ENCODE assay signal across 8 cellular contexts in genomic region chr10:930415-931325, GRCh38. TPM values are rescaled to one million over a fixed set of nuclear protein-coding genes. Genes with fewer than 3 reads are reported as not detected.
DNase-seq lines count a peak whose midpoint lies in the region; ATAC-seq and TF ChIP-seq lines count a peak whose summit lies in the region.

No MANE protein-coding gene starts in this region.

- H3K27me3 Mint-ChIP-seq in natural killer cell treated with Interleukin-12 subunit alpha and Interleukin-12 subunit beta and Interleukin-15 and Interleukin-18, amount 100 ng/mL, for 72 hours, result no peaks in the 10 kb centered on the region

- H3K36me3 ChIP-seq in MM.1S (replicated peaks; ENCODE audit: insufficient read depth, low read length) (peaks cover 4% of the 10 kb centered on the region; the same call in 1 of the 2 replicates), fibroblast of lung (ENCODE audit: control insufficient read depth, insufficient read depth, low read length) (no peaks in the 10 kb centered on the region)

- H2AFZ ChIP-seq in MM.1S (ENCODE audit: low read length), result no peak overlapping the region
- no peak overlapping the region for H2AFZ ChIP-seq in fibroblast of lung (ENCODE audit: low read length)

- no peaks in the 10 kb centered on the region for H3K27me3 ChIP-seq in MM.1S (replicated peaks; ENCODE audit: insufficient read depth, low read length)
- no peaks in the 10 kb centered on the region for H3K27me3 ChIP-seq in fibroblast of lung (ENCODE audit: control insufficient read depth, insufficient read depth, low read length)

- ATAC-seq in natural killer cell treated with Interleukin-12 subunit alpha and Interleukin-12 subunit beta and Interleukin-15 and Interleukin-18, amount 100 ng/mL, for 72 hours, result no peak
- ATAC-seq in GM21515 (IDR thresholded peaks at IDR 0.05; ENCODE audit: unreplicated experiment) (no peak), GM21390 (IDR thresholded peaks at IDR 0.05; ENCODE audit: unreplicated experiment) (no peak)

- H3K9ac ChIP-seq in MM.1S (ENCODE audit: low read length), result peak overlapping the region; percentile 91
- H3K9ac ChIP-seq in fibroblast of lung (ENCODE audit: insufficient read depth, low read length), result peak overlapping the region; percentile 87

- H3K9me2 ChIP-seq in MM.1S (replicated peaks; ENCODE audit: insufficient read depth, low read length), result no peaks in the 10 kb centered on the region

- peak overlapping the region; percentile 87 to 97 for H3K27ac Mint-ChIP-seq in natural killer cell treated with Interleukin-12 subunit alpha and Interleukin-12 subunit beta and Interleukin-15 and Interleukin-18, amount 100 ng/mL, for 72 hours

- peaks cover 6% of the 10 kb centered on the region for H3K36me3 Mint-ChIP-seq in natural killer cell treated with Interleukin-12 subunit alpha and Interleukin-12 subunit beta and Interleukin-15 and Interleukin-18, amount 100 ng/mL, for 72 hours

- H4K20me1 ChIP-seq in MM.1S (ENCODE audit: insufficient read depth, low read length), result peaks cover 46% of the 10 kb centered on the region
- peaks cover 6% of the 10 kb centered on the region for H4K20me1 ChIP-seq in fibroblast of lung (ENCODE audit: control insufficient read depth, extremely low read depth, insufficient read depth, low read length)

- H3K4me2 ChIP-seq in MM.1S (ENCODE audit: low read depth, low read length), result peak overlapping the region; percentile 88
- peak overlapping the region; percentile 52 for H3K4me2 ChIP-seq in fibroblast of lung (ENCODE audit: extremely low read depth, insufficient read depth, low read length)

- H3K9me3 ChIP-seq in MM.1S (replicated peaks; ENCODE audit: insufficient read depth, low read length) (no peaks in the 10 kb centered on the region), fibroblast of lung (ENCODE audit: control insufficient read depth, insufficient read depth, low read depth, low read length) (no peaks in the 10 kb centered on the region)

- H3F3A ChIP-seq in MM.1S (ENCODE audit: insufficient read depth, low read length), result peaks cover 15% of the 10 kb centered on the region

- H3K4me3 Mint-ChIP-seq in natural killer cell treated with Interleukin-12 subunit alpha and Interleukin-12 subunit beta and Interleukin-15 and Interleukin-18, amount 100 ng/mL, for 72 hours, result peak overlapping the region; percentile 95

- H3K4me1 ChIP-seq in MM.1S (ENCODE audit: low read length) (peaks cover 11% of the 10 kb centered on the region), fibroblast of lung (ENCODE audit: control insufficient read depth, extremely low read depth, insufficient read depth, low read length) (no peaks in the 10 kb centered on the region)

- H3K9me3 Mint-ChIP-seq in natural killer cell treated with Interleukin-12 subunit alpha and Interleukin-12 subunit beta and Interleukin-15 and Interleukin-18, amount 100 ng/mL, for 72 hours, result no peaks in the 10 kb centered on the region

- H3K4me3 ChIP-seq in MM.1S (ENCODE audit: low read length), result peak overlapping the region; percentile 94
- peak overlapping the region; percentile 41 to 91 (median 84) for H3K4me3 ChIP-seq in fibroblast of lung (replicated peaks in 1 of 4; ENCODE audit: control extremely low read depth in 1 of 4, insufficient read depth in 1 of 4, low read depth in 3 of 4, low read length in 4 of 4)

- no peak for TF ChIP-seq CTCF in MM.1S (IDR thresholded peaks at IDR 0.05; ENCODE audit: low read length)
- TF ChIP-seq CTCF in fibroblast of lung (conservative IDR thresholded peaks at IDR 0.05 in 1 of 2, IDR thresholded peaks at IDR 0.05 in 1 of 2; ENCODE audit: low read depth in 1 of 2, low read length in 2 of 2), result no peak

- H3K4me1 Mint-ChIP-seq in natural killer cell treated with Interleukin-12 subunit alpha and Interleukin-12 subunit beta and Interleukin-15 and Interleukin-18, amount 100 ng/mL, for 72 hours (ENCODE audit: low read depth in 2 of 2), result peaks cover 29% of the 10 kb centered on the region in 2 donors

- H3K79me2 ChIP-seq in MM.1S (ENCODE audit: low read length), result peaks cover 54% of the 10 kb centered on the region
- peaks cover 54% of the 10 kb centered on the region for H3K79me2 ChIP-seq in fibroblast of lung (ENCODE audit: control insufficient read depth, insufficient read depth, low read length)

- H3K27ac ChIP-seq in MM.1S (ENCODE audit: low read length), result peak overlapping the region; percentile 91
- peak overlapping the region; percentile 91 for H3K27ac ChIP-seq in fibroblast of lung (ENCODE audit: insufficient read depth, low read length)

- DNase-seq in stimulated activated CD4-positive, alpha-beta T cell treated with anti-CD3 and anti-CD28 coated beads, Interleukin-15, amount 100 ng/mL, for 24 hours, result peak; percentile 40
- no peak for DNase-seq in stimulated activated CD4-positive, alpha-beta T cell treated with anti-CD3 and anti-CD28 coated beads, Interleukin-12 subunit alpha, Interleukin-12 subunit beta, amount 100 ng/mL, for 4 hours
- DNase-seq in MM.1S (peak; percentile 55), activated T-cell treated with anti-CD3 and anti-CD28 coated beads for 48 hours (ENCODE audit: low read depth) (peak; percentile 15), fibroblast of lung (ENCODE audit: low read depth in 2 of 2) (peak; percentile 22 to 41)
- peak; percentile 66 for DNase-seq in natural killer cell treated with Interleukin-12 subunit alpha and Interleukin-12 subunit beta and Interleukin-15 and Interleukin-18, amount 100 ng/mL, for 72 hours (ENCODE audit: low spot score)

RNA-seq across cellular contexts. Expression of gene LARP4B, which starts 0.8 kb away (rescaled TPM):
- 19.8 and 25.4 TPM in 2 replicates for total RNA-seq in fibroblast of lung
- 38.6 and 44.3 TPM in 2 replicates for polyA plus RNA-seq in fibroblast of lung
- polyA plus RNA-seq in fibroblast of lung (2012), result 29.7 and 30.0 TPM in 2 replicates
- polyA minus RNA-seq in fibroblast of lung (ENCODE audit: low replicate concordance), result 62.4 and 81.8 TPM in 2 replicates
- total RNA-seq in natural killer cell treated with Interleukin-12 subunit alpha and Interleukin-12 subunit beta and Interleukin-15 and Interleukin-18, amount 100 ng/mL, for 72 hours, result 100 to 1,000 TPM; 130 to 242 TPM

RNA-seq across cellular contexts. Expression of gene GTPBP4, which starts 57.6 kb away (rescaled TPM):
- 26.5 and 28.7 TPM in 2 replicates for total RNA-seq in fibroblast of lung
- 34.4 and 51.3 TPM in 2 replicates for polyA plus RNA-seq in fibroblast of lung
- 40.7 and 53.7 TPM in 2 replicates for polyA plus RNA-seq in fibroblast of lung (2012)
- polyA minus RNA-seq in fibroblast of lung (ENCODE audit: low replicate concordance), result 31.3 and 43.0 TPM in 2 replicates
- 100 to 1,000 TPM; 123 to 160 TPM for total RNA-seq in natural killer cell treated with Interleukin-12 subunit alpha and Interleukin-12 subunit beta and Interleukin-15 and Interleukin-18, amount 100 ng/mL, for 72 hours
